In genomic region chr1:169091480-169091941, GRCh38 we compare ENCODE assay signal across 10 cellular contexts. TPM values are rescaled to one million over a fixed set of nuclear protein-coding genes. Genes with fewer than 3 reads are reported as not detected.
DNase-seq lines count a peak whose midpoint lies in the region; ATAC-seq, FAIRE-seq and TF ChIP-seq lines count a peak whose summit lies in the region.
"Had no signal": no experiment of that assay in that cellular context is flagged by ENCODE, and none has a peak within 500 bp of the region (broad histone marks: within the 10 kb centered on the region; RNA-seq: fewer than 3 reads in every experiment).

No MANE protein-coding gene starts in this region.

- no peaks in the 10 kb centered on the region for H3K27me3 ChIP-seq in esophagus muscularis mucosa
- H3K27me3 ChIP-seq in CD8-positive, alpha-beta T cell (ENCODE audit: insufficient read depth, low read length), result no peaks in the 10 kb centered on the region

- no peaks in the 10 kb centered on the region for H3K9me3 ChIP-seq in esophagus muscularis mucosa
- no peaks in the 10 kb centered on the region for H3K9me3 ChIP-seq in CD8-positive, alpha-beta T cell (ENCODE audit: low read length)

- no peak for DNase-seq in GM12892 (ENCODE audit: insufficient read length)
- peak; percentile 79 for DNase-seq in esophagus muscularis mucosa (ENCODE audit: extremely low spot score)
- no peak for DNase-seq in endothelial cell (ENCODE audit: low spot score)
- DNase-seq in chondrocyte (ENCODE audit: low spot score), result no peak
- DNase-seq in NK-92 (lab: John Stamatoyannopoulos, UW; ENCODE audit: unreplicated experiment), result no peak
- no peak for DNase-seq in CD8-positive, alpha-beta T cell
- DNase-seq: CD4-positive, alpha-beta memory T cell; effector memory CD4-positive, alpha-beta T cell had no signal

- no peaks in the 10 kb centered on the region for H3K36me3 Mint-ChIP-seq in endothelial cell (ENCODE audit: low read depth, unreplicated experiment)
- H3K36me3 Mint-ChIP-seq in chondrocyte (ENCODE audit: low read depth), result no peaks in the 10 kb centered on the region
- no peaks in the 10 kb centered on the region for H3K36me3 Mint-ChIP-seq in CD8-positive, alpha-beta T cell
- H3K36me3 Mint-ChIP-seq: CD4-positive, alpha-beta memory T cell had no signal

- H3K4me3 Mint-ChIP-seq in endothelial cell (ENCODE audit: unreplicated experiment), result no peak overlapping the region
- H3K4me3 Mint-ChIP-seq in chondrocyte (ENCODE audit: unreplicated experiment), result no peak overlapping the region
- H3K4me3 Mint-ChIP-seq in CD8-positive, alpha-beta T cell, result no peak overlapping the region
- H3K4me3 Mint-ChIP-seq: CD4-positive, alpha-beta memory T cell had no signal

- WGBS in esophagus muscularis mucosa, result 71% methylated on average over 4 of the region's 4 CpGs

- no peak overlapping the region for H3K27ac ChIP-seq in esophagus muscularis mucosa (replicated peaks in 1 of 4)
- H3K27ac ChIP-seq in CD8-positive, alpha-beta T cell (ENCODE audit: low read depth, low read length), result no peak overlapping the region

- peak; percentile 94 for FAIRE-seq in GM12892 (lab: Jason Lieb, UNC)

- peaks cover 15 to 28% (median 26%) of the 10 kb centered on the region in 4 donors for H3K4me1 ChIP-seq in esophagus muscularis mucosa
- no peaks in the 10 kb centered on the region for H3K4me1 ChIP-seq in CD8-positive, alpha-beta T cell (ENCODE audit: insufficient read depth, low read length)

- POLR2A ChIA-PET in CD8-positive, alpha-beta T cell (lab: Charles Lee), result no interaction called here

- no peaks in the 10 kb centered on the region for H3K36me3 ChIP-seq in esophagus muscularis mucosa
- no peaks in the 10 kb centered on the region for H3K36me3 ChIP-seq in CD8-positive, alpha-beta T cell (ENCODE audit: insufficient read depth, low read length)

- H3K9me3 Mint-ChIP-seq in endothelial cell (ENCODE audit: unreplicated experiment) (no peaks in the 10 kb centered on the region), chondrocyte (ENCODE audit: low read depth) (no peaks in the 10 kb centered on the region)
- no peaks in the 10 kb centered on the region for H3K9me3 Mint-ChIP-seq in CD8-positive, alpha-beta T cell

- CTCF ChIA-PET in CD8-positive, alpha-beta T cell (lab: Charles Lee), result no interaction called here

- intact Hi-C loops in esophagus muscularis mucosa (cut with DNase I), result no loop called here
- intact Hi-C loops in CD8-positive, alpha-beta T cell (cut with DNase I, micrococcal nuclease), result no loop called here

- no peaks in the 10 kb centered on the region for H3K27me3 Mint-ChIP-seq in endothelial cell (ENCODE audit: unreplicated experiment)
- no peaks in the 10 kb centered on the region for H3K27me3 Mint-ChIP-seq in chondrocyte (ENCODE audit: low read depth)
- peaks cover 2% of the 10 kb centered on the region for H3K27me3 Mint-ChIP-seq in CD8-positive, alpha-beta T cell (ENCODE audit: low read depth)

- H3K4me3 ChIP-seq in esophagus muscularis mucosa, result no peak overlapping the region
- no peak overlapping the region for H3K4me3 ChIP-seq in CD8-positive, alpha-beta T cell (ENCODE audit: low read depth, low read length)

- TF ChIP-seq POLR2A in GM12892 (IDR thresholded peaks at IDR 0.05; ENCODE audit: low read depth, low read length) (no peak), esophagus muscularis mucosa (IDR thresholded peaks at IDR 0.05; ENCODE audit: low read depth) (no peak)

- no peak for TF ChIP-seq EP300 in esophagus muscularis mucosa (IDR thresholded peaks at IDR 0.05)

- TF ChIP-seq CTCF in esophagus muscularis mucosa (IDR thresholded peaks at IDR 0.05) (no peak), endothelial cell (IDR thresholded peaks at IDR 0.05; ENCODE audit: unreplicated experiment) (no peak), chondrocyte (IDR thresholded peaks at IDR 0.05) (no peak)
- TF ChIP-seq CTCF in CD8-positive, alpha-beta T cell (IDR thresholded peaks at IDR 0.05), result no peak

- peak; percentile 88 for ATAC-seq in GM21526 (IDR thresholded peaks at IDR 0.05; ENCODE audit: low FRiP score, unreplicated experiment)
- ATAC-seq in HG03378 (IDR thresholded peaks at IDR 0.05; ENCODE audit: unreplicated experiment), result peak; percentile 77
- no peak for ATAC-seq in CD8-positive, alpha-beta T cell

- H3K27ac Mint-ChIP-seq in endothelial cell (ENCODE audit: unreplicated experiment) (no peak overlapping the region), chondrocyte (ENCODE audit: unreplicated experiment) (no peak overlapping the region)
- H3K27ac Mint-ChIP-seq in CD8-positive, alpha-beta T cell, result no peak overlapping the region

- H3K4me1 Mint-ChIP-seq in endothelial cell (ENCODE audit: unreplicated experiment) (peaks cover 14% of the 10 kb centered on the region), chondrocyte (ENCODE audit: low read depth) (peaks cover 17% of the 10 kb centered on the region)
- H3K4me1 Mint-ChIP-seq in CD8-positive, alpha-beta T cell (ENCODE audit: low read depth), result peaks cover 19% of the 10 kb centered on the region

RNA-seq across cellular contexts. Expression of gene ATP1B1, which starts 15.0 kb away (rescaled TPM):
- 27.3 TPM for polyA plus RNA-seq in GM12892 (2012; ENCODE audit: missing spikeins)
- total RNA-seq in esophagus muscularis mucosa (10 to 100 TPM; 69.4 to 88.6 (median 78.3) TPM), endothelial cell (ENCODE audit: unreplicated experiment) (6.0 TPM), chondrocyte (104 to 225 TPM (median 105 TPM) in 3 replicates)
- 1 to 10 TPM; 2.6 to 3.0 TPM for total RNA-seq in CD8-positive, alpha-beta T cell

Comparison
In these comparisons a context has a peak if more than half of its experiments do, and no peak if none do; other contexts are left out.
1. RNA of gene ATP1B1, which starts 15.0 kb away (total RNA-seq): 104 to 225 TPM in chondrocyte and 69.4 to 88.6 TPM in esophagus muscularis mucosa; 6.0 TPM in endothelial cell (single experiment) and 2.6 to 3.0 TPM in CD8-positive, alpha-beta T cell; every median in the first group is over 10 times any median in the second.